In genomic region chr1:113903496-113904291, GRCh38 we compare ENCODE assay signal across 8 cellular contexts. TPM values are rescaled to one million over a fixed set of nuclear protein-coding genes. Genes with fewer than 3 reads are reported as not detected.
A peak's percentile ranks its signal among the peaks of the same experiment; 100 is the strongest.
DNase-seq lines count a peak whose midpoint lies in the region; ATAC-seq, FAIRE-seq and TF ChIP-seq lines count a peak whose summit lies in the region.

No MANE protein-coding gene starts in this region.

- H3K4me3 Mint-ChIP-seq in H9, result peak overlapping the region; percentile 94 to 96
- peak overlapping the region; percentile 97 for H3K4me3 Mint-ChIP-seq in activated CD8-positive, alpha-beta T cell treated with anti-CD3 and anti-CD28 coated beads, Interleukin-2, amount 10 ng/mL, durations not matched to agents 7 days and 5 days

- H4K8ac ChIP-seq in H9 (replicated peaks; ENCODE audit: insufficient read length, low read depth, low read length), result no peak overlapping the region

- peak overlapping the region; percentile 95 for H3K4me3 ChIP-seq in ACC112 (ENCODE audit: low read depth, low read length)
- H3K4me3 ChIP-seq in spleen, result peak overlapping the region; percentile 64 to 90 (median 74)

- no peaks in the 10 kb centered on the region for H4K20me1 ChIP-seq in H9 (ENCODE audit: control insufficient read depth, insufficient read depth, insufficient read length)

- peaks cover 11% of the 10 kb centered on the region for H3K23me2 ChIP-seq in H9 (ENCODE audit: insufficient read length, low read depth, low read length, poor library complexity, severe bottlenecking)

- DNase-seq in H9 (no peak), head of caudate nucleus (peak in 26 of 42 donors; percentile 5 to 61 (median 23)), spleen (no peak), medulla oblongata (ENCODE audit: extremely low spot score) (no peak), HTR-8/SVneo (ENCODE audit: insufficient read length, low spot score) (no peak)
- DNase-seq in activated CD8-positive, alpha-beta T cell treated with anti-CD3 and anti-CD28 coated beads, Interleukin-2, amount 10 ng/mL, durations not matched to agents 7 days and 5 days, result no peak

- TF ChIP-seq CTCF in H9 (conservative IDR thresholded peaks at IDR 0.05) (no peak), spleen (IDR thresholded peaks at IDR 0.05 in 8 of 11, conservative IDR thresholded peaks at IDR 0.05 in 3 of 11) (no peak)

- no peaks in the 10 kb centered on the region for H3K27me3 Mint-ChIP-seq in H9 (ENCODE audit: low read depth)
- H3K27me3 Mint-ChIP-seq in activated CD8-positive, alpha-beta T cell treated with anti-CD3 and anti-CD28 coated beads, Interleukin-2, amount 10 ng/mL, durations not matched to agents 7 days and 5 days (ENCODE audit: low read depth), result no peaks in the 10 kb centered on the region

- H2AFZ ChIP-seq in ACC112 (ENCODE audit: low read length, unreplicated experiment), result peak overlapping the region; percentile 52
- no peak overlapping the region for H2AFZ ChIP-seq in H9 (ENCODE audit: low read length)

- 0 out of 7 replicates have a peak overlapping the region, but pooled peaks of 1 of the 3 experiments have one; percentile 85 for H3K27ac Mint-ChIP-seq in H9
- peak overlapping the region; percentile 96 for H3K27ac Mint-ChIP-seq in activated CD8-positive, alpha-beta T cell treated with anti-CD3 and anti-CD28 coated beads, Interleukin-2, amount 10 ng/mL, durations not matched to agents 7 days and 5 days

- no peak overlapping the region for H3K56ac ChIP-seq in H9 (ENCODE audit: insufficient read length, low read depth, low read length)

- no peak overlapping the region for H2AK5ac ChIP-seq in H9 (ENCODE audit: insufficient read length, low read length)

- CTCF ChIA-PET in activated CD8-positive, alpha-beta T cell treated with anti-CD3 and anti-CD28 coated beads, Interleukin-2, amount 10 ng/mL, durations not matched to agents 7 days and 5 days (lab: Charles Lee), result interaction anchor here (1.0 to 7.5 kb wide), 23 partner anchors 8 to 379 kb away, joined by 3 to 79 read pairs (median 6); partner anchors contain the start of genes HIPK1 and OLFML3

- H2BK20ac ChIP-seq in H9 (ENCODE audit: low read depth, low read length, poor library complexity, severe bottlenecking), result no peak overlapping the region

- H3K27me3 ChIP-seq in ACC112 (ENCODE audit: insufficient read depth, low read length) (no peaks in the 10 kb centered on the region), H9 (ENCODE audit: insufficient read depth, low read length) (no peaks in the 10 kb centered on the region), spleen (replicated peaks in 1 of 7) (no peaks in the 10 kb centered on the region)

- POLR2A ChIA-PET in activated CD8-positive, alpha-beta T cell treated with anti-CD3 and anti-CD28 coated beads, Interleukin-2, amount 10 ng/mL, durations not matched to agents 7 days and 5 days (lab: Charles Lee), result interaction anchor here (0.6 to 5.5 kb wide), 20 partner anchors 9 to 92 kb away, joined by 3 to 110 read pairs (median 4); partner anchors contain the start of genes HIPK1 and RSBN1

- no CpG with 5 or more reads among the region's 7 CpGs for WGBS in H9 (ENCODE audit: extremely low coverage, insufficient read length, low lambda C conversion rate)
- 7 to 15% (median 8%) methylated on average over 7 of the region's 7 CpGs for WGBS in spleen, 5 donors

- no peak overlapping the region for H4K91ac ChIP-seq in H9 (ENCODE audit: insufficient read length, low read depth, low read length)

- H3K4me1 ChIP-seq in ACC112 (ENCODE audit: control insufficient read depth, insufficient read depth, low read length, unreplicated experiment) (peaks cover 12% of the 10 kb centered on the region), H9 (ENCODE audit: insufficient read depth, low read length) (no peaks in the 10 kb centered on the region), spleen (peaks cover 12 to 92% (median 55%) of the 10 kb centered on the region in 6 donors)

- H2BK120ac ChIP-seq in H9 (ENCODE audit: low read depth, low read length, poor library complexity, severe bottlenecking), result no peak overlapping the region

- H2BK12ac ChIP-seq in H9 (ENCODE audit: insufficient read length, low read depth, low read length), result no peak overlapping the region

- no peaks in the 10 kb centered on the region for H3K9me3 Mint-ChIP-seq in H9
- no peaks in the 10 kb centered on the region for H3K9me3 Mint-ChIP-seq in activated CD8-positive, alpha-beta T cell treated with anti-CD3 and anti-CD28 coated beads, Interleukin-2, amount 10 ng/mL, durations not matched to agents 7 days and 5 days (ENCODE audit: insufficient read depth)

- H3T11ph ChIP-seq in H9 (ENCODE audit: low read length), result no peak overlapping the region

- H3K79me1 ChIP-seq in H9 (ENCODE audit: insufficient read depth, low read depth, low read length, poor library complexity, severe bottlenecking), result no peaks in the 10 kb centered on the region

- H3K9ac ChIP-seq in H9 (ENCODE audit: extremely low read depth, insufficient read length, low read length), result peak overlapping the region; percentile 49

- peaks cover 11% of the 10 kb centered on the region in 2 experiments for H3K4me1 Mint-ChIP-seq in H9
- H3K4me1 Mint-ChIP-seq in activated CD8-positive, alpha-beta T cell treated with anti-CD3 and anti-CD28 coated beads, Interleukin-2, amount 10 ng/mL, durations not matched to agents 7 days and 5 days (ENCODE audit: low read depth), result peaks cover 70% of the 10 kb centered on the region

- ATAC-seq in activated CD8-positive, alpha-beta T cell treated with anti-CD3 and anti-CD28 coated beads, Interleukin-2, amount 10 ng/mL, durations not matched to agents 7 days and 5 days, result no peak
- no peak for ATAC-seq in GM21717 (IDR thresholded peaks at IDR 0.05; ENCODE audit: unreplicated experiment)

- peak overlapping the region; percentile 79 for H3K4me2 ChIP-seq in H9 (ENCODE audit: insufficient read depth, insufficient read length, low read length)

- H3K9me3 ChIP-seq in H9 (ENCODE audit: control insufficient read depth, low read depth, low read length) (no peaks in the 10 kb centered on the region), spleen (no peaks in the 10 kb centered on the region)

- H2BK15ac ChIP-seq in H9 (ENCODE audit: low read depth, low read length), result no peak overlapping the region

- H4K5ac ChIP-seq in H9 (ENCODE audit: insufficient read length, low read depth, low read length), result no peak overlapping the region

- H3K4ac ChIP-seq in H9 (ENCODE audit: low read depth, low read length), result no peak overlapping the region

- H3K36me3 Mint-ChIP-seq in H9 (ENCODE audit: insufficient read depth in 1 of 3, low read depth in 3 of 3), result peaks cover 0 to 30% (median 21%) of the 10 kb centered on the region in 3 experiments; a peak in 5 of 7 replicates
- peaks cover 63% of the 10 kb centered on the region for H3K36me3 Mint-ChIP-seq in activated CD8-positive, alpha-beta T cell treated with anti-CD3 and anti-CD28 coated beads, Interleukin-2, amount 10 ng/mL, durations not matched to agents 7 days and 5 days (ENCODE audit: low read depth)

- FAIRE-seq in HTR-8/SVneo (lab: Jason Lieb, UNC), result no peak

- H3K27ac ChIP-seq in ACC112 (ENCODE audit: low read depth, low read length), result peak overlapping the region; percentile 80
- no peak overlapping the region for H3K27ac ChIP-seq in H9 (ENCODE audit: insufficient read length, low read depth, low read length)
- H3K27ac ChIP-seq in spleen, result peak overlapping the region; percentile 87 to 98 (median 92)

- TF ChIP-seq POLR2A in spleen (IDR thresholded peaks at IDR 0.05), result no peak

- H3K36me3 ChIP-seq in ACC112 (ENCODE audit: insufficient read depth, low read length), result peaks cover 3% of the 10 kb centered on the region; the same call in 1 of the 2 replicates
- peaks cover 1 to 61% (median 30%) of the 10 kb centered on the region in 6 donors for H3K36me3 ChIP-seq in spleen

- intact Hi-C loops in head of caudate nucleus (cut with DNase I), result no loop called here
- intact Hi-C loops in spleen (cut with DNase I; ENCODE audit: low total_unique reads), result loop anchor here (10.0 kb wide), 1 partner anchor 69 kb away; no protein-coding TSS in a partner anchor

- H2BK5ac ChIP-seq in H9 (ENCODE audit: insufficient read length, low read length), result no peak overlapping the region

- H3K79me2 ChIP-seq in ACC112 (ENCODE audit: control insufficient read depth, insufficient read depth, low read length, unreplicated experiment), result peaks cover 35% of the 10 kb centered on the region
- no peaks in the 10 kb centered on the region for H3K79me2 ChIP-seq in H9 (ENCODE audit: insufficient read depth, low read length)

- no peak overlapping the region for H3K23ac ChIP-seq in H9 (ENCODE audit: insufficient read length, low read depth, low read length)

- H3K18ac ChIP-seq in H9 (ENCODE audit: insufficient read length, low read depth, low read length), result no peak overlapping the region

- no peak overlapping the region for H3K14ac ChIP-seq in H9 (ENCODE audit: insufficient read depth, low read length)

RNA-seq across cellular contexts. Expression of gene AP4B1, which starts 0.9 kb away (rescaled TPM):
- 19.3 and 19.7 TPM in 2 replicates for total RNA-seq in H9 (2021)
- 10 to 100 TPM; 42.9 to 44.9 TPM for total RNA-seq in activated CD8-positive, alpha-beta T cell treated with anti-CD3 and anti-CD28 coated beads, Interleukin-2, amount 10 ng/mL, durations not matched to agents 7 days and 5 days
- total RNA-seq in spleen, result 10 to 100 TPM; 23.9 to 58.0 (median 33.1) TPM
- polyA plus RNA-seq in spleen, result 10 to 100 TPM; 24.9 to 52.3 (median 27.5) TPM

RNA-seq across cellular contexts. Expression of gene DCLRE1B, which starts 1.4 kb away (rescaled TPM):
- 12.0 and 13.4 TPM in 2 replicates for total RNA-seq in H9 (2021)
- total RNA-seq in activated CD8-positive, alpha-beta T cell treated with anti-CD3 and anti-CD28 coated beads, Interleukin-2, amount 10 ng/mL, durations not matched to agents 7 days and 5 days, result 10 to 100 TPM; 19.6 to 19.7 TPM
- 10 to 100 TPM in 1 of 7 donors, 1 to 10 TPM in 6; 6.7 to 10.5 (median 8.0) TPM for total RNA-seq in spleen
- polyA plus RNA-seq in spleen, result 1 to 10 TPM; 1.9 to 3.5 (median 2.4) TPM

RNA-seq across cellular contexts. Expression of gene BCL2L15, which starts 16.3 kb away (rescaled TPM):
- total RNA-seq in H9 (2021) (0.22 and 0.53 TPM in 2 replicates), spleen (1 to 10 TPM; 1.5 to 7.1 (median 2.2) TPM)
- 1 to 10 TPM; 1.0 to 1.1 TPM for total RNA-seq in activated CD8-positive, alpha-beta T cell treated with anti-CD3 and anti-CD28 coated beads, Interleukin-2, amount 10 ng/mL, durations not matched to agents 7 days and 5 days
- under 1 TPM; 0.64 to 0.83 (median 0.67) TPM for polyA plus RNA-seq in spleen

RNA-seq across cellular contexts. Expression of gene HIPK1, which starts 25.4 kb away (rescaled TPM):
- total RNA-seq in H9 (2021) (65.7 and 68.1 TPM in 2 replicates), spleen (10 to 100 TPM; 62.5 to 92.3 (median 76.5) TPM)
- total RNA-seq in activated CD8-positive, alpha-beta T cell treated with anti-CD3 and anti-CD28 coated beads, Interleukin-2, amount 10 ng/mL, durations not matched to agents 7 days and 5 days, result 10 to 100 TPM; 89.3 to 92.7 TPM
- 10 to 100 TPM in 1 of 3 donors, 1 to 10 TPM in 2; 7.1 to 10.4 (median 7.2) TPM for polyA plus RNA-seq in spleen

RNA-seq across cellular contexts. Expression of gene PTPN22, which starts 32.2 kb away (rescaled TPM):
- total RNA-seq in H9 (2021) (not detected in 2 replicates), spleen (10 to 100 TPM; 22.2 to 42.9 (median 29.3) TPM)
- 10 to 100 TPM; 74.8 to 78.9 TPM for total RNA-seq in activated CD8-positive, alpha-beta T cell treated with anti-CD3 and anti-CD28 coated beads, Interleukin-2, amount 10 ng/mL, durations not matched to agents 7 days and 5 days
- polyA plus RNA-seq in spleen, result 10 to 100 TPM; 10.4 to 25.3 (median 14.3) TPM

Comparison
In these comparisons a context has a peak if more than half of its experiments do, and no peak if none do; other contexts are left out.
1. DNase-seq: peak in head of caudate nucleus (26 of 42); none in H9 (single experiment), activated CD8-positive, alpha-beta T cell treated with anti-CD3 and anti-CD28 coated beads, Interleukin-2, amount 10 ng/mL, durations not matched to agents 7 days and 5 days (single experiment), spleen (single experiment), medulla oblongata (single experiment) and HTR-8/SVneo (single experiment).